In genomic region chr21:45103966-45104520, GRCh38 we compare ENCODE assay signal across 1 cellular context.
TF ChIP-seq lines count a peak whose summit lies in the region.

No MANE protein-coding gene starts in this region.

TF ChIP-seq in A549, 52 proteins besides CTCF, POLR2A, EP300 and RAD21 (continued from another document):
- TF ChIP-seq KDM1A (IDR thresholded peaks at IDR 0.05; ENCODE audit: low read depth) (no peak), HMGXB4 (CRISPR knock-in tag; IDR thresholded peaks at IDR 0.05; ENCODE audit: borderline replicate concordance) (no peak), ELK1 (IDR thresholded peaks at IDR 0.05; ENCODE audit: low read depth, low read length) (no peak), USF2 (IDR thresholded peaks at IDR 0.05) (no peak)
